In genomic region chr7:74490546-74490945, GRCh38 we compare ENCODE assay signal across 30 cellular contexts. TPM values are rescaled to one million over a fixed set of nuclear protein-coding genes. Genes with fewer than 3 reads are reported as not detected.
DNase-seq lines count a peak whose midpoint lies in the region; ATAC-seq and TF ChIP-seq lines count a peak whose summit lies in the region.
"Had no signal": no experiment of that assay in that cellular context is flagged by ENCODE, and none has a peak within 500 bp of the region (broad histone marks: within the 10 kb centered on the region; RNA-seq: fewer than 3 reads in every experiment).

No MANE protein-coding gene starts in this region.

- H3K27me3 ChIP-seq in right atrium auricular region, result no peaks in the 10 kb centered on the region
- H3K27me3 ChIP-seq in endodermal cell (ENCODE audit: control insufficient read depth, insufficient read depth, low read length, poor library complexity, severe bottlenecking), result no peaks in the 10 kb centered on the region
- H3K27me3 ChIP-seq in gastroesophageal sphincter, result no peaks in the 10 kb centered on the region
- no peaks in the 10 kb centered on the region for H3K27me3 ChIP-seq in breast epithelium
- H3K27me3 ChIP-seq: ascending aorta, left lung, pancreas, right lobe of liver, testis had no signal

- no peaks in the 10 kb centered on the region for H3K27me3 Mint-ChIP-seq in endodermal cell (ENCODE audit: insufficient read depth)
- H3K27me3 Mint-ChIP-seq in osteocyte (ENCODE audit: unreplicated experiment), result no peaks in the 10 kb centered on the region
- H3K27me3 Mint-ChIP-seq: B cell had no signal

- WGBS in endodermal cell (ENCODE audit: insufficient coverage in 1 of 2, insufficient read length in 1 of 2), 2 experiments, result 90 to 91% methylated on average over 4 to 10 of the region's 10 CpGs
- WGBS in gastroesophageal sphincter (ENCODE audit: low coverage in 1 of 2), 2 donors, result 70 to 77% methylated on average over 2 to 6 of the region's 10 CpGs

- no peak overlapping the region for H3K4me3 ChIP-seq in right atrium auricular region
- H3K4me3 ChIP-seq in endodermal cell (ENCODE audit: low read length), result no peak overlapping the region
- H3K4me3 ChIP-seq in gastroesophageal sphincter, result no peak overlapping the region
- no peak overlapping the region for H3K4me3 ChIP-seq in breast epithelium
- H3K4me3 ChIP-seq: ascending aorta, left lung, pancreas, right lobe of liver, testis had no signal

- intact Hi-C loops in left ventricle myocardium superior (cut with micrococcal nuclease) (no loop called here), breast epithelium (cut with DNase I; ENCODE audit: low total_unique reads) (no loop called here)

- TF ChIP-seq CTCF in right atrium auricular region (IDR thresholded peaks at IDR 0.05) (no peak), endodermal cell (conservative IDR thresholded peaks at IDR 0.05) (no peak), osteocyte (IDR thresholded peaks at IDR 0.05) (no peak), gastroesophageal sphincter (IDR thresholded peaks at IDR 0.05) (no peak), breast epithelium (IDR thresholded peaks at IDR 0.05) (no peak)

- H3K4me1 Mint-ChIP-seq in endodermal cell (peaks cover 4% of the 10 kb centered on the region), osteocyte (ENCODE audit: unreplicated experiment) (peaks cover 9% of the 10 kb centered on the region)
- H3K4me1 Mint-ChIP-seq: B cell, natural killer cell had no signal

- no peak overlapping the region for H3K9ac ChIP-seq in endodermal cell (ENCODE audit: extremely low read depth, low read length, poor library complexity, severe bottlenecking)

- no peak for TF ChIP-seq EP300 in gastroesophageal sphincter (IDR thresholded peaks at IDR 0.05)

- peak overlapping the region; percentile 33 to 46 for H3K27ac ChIP-seq in right atrium auricular region
- H3K27ac ChIP-seq in endodermal cell (ENCODE audit: low read depth, low read length), result peak overlapping the region; percentile 55
- H3K27ac ChIP-seq in gastroesophageal sphincter, result peak overlapping the region in 1 of 4 donors; percentile 19
- no peak overlapping the region for H3K27ac ChIP-seq in breast epithelium
- H3K27ac ChIP-seq: ascending aorta, left lung, pancreas, right lobe of liver, testis had no signal

- H3K9me3 Mint-ChIP-seq in endodermal cell (peaks cover 25% of the 10 kb centered on the region), osteocyte (ENCODE audit: unreplicated experiment) (peaks cover 8% of the 10 kb centered on the region)

- H3K27ac Mint-ChIP-seq in endodermal cell (peak overlapping the region; percentile 49), osteocyte (ENCODE audit: unreplicated experiment) (peak overlapping the region; percentile 12)
- H3K27ac Mint-ChIP-seq: activated naive CD4-positive, alpha-beta T cell treated with anti-CD3 and anti-CD28 coated beads, Interleukin-2, amount 50 U/mL, for 72 hours; B cell; CD8-positive, alpha-beta T cell; natural killer cell had no signal

- H3K4me1 ChIP-seq in right atrium auricular region, result peaks cover 0 to 7% of the 10 kb centered on the region in 2 donors
- no peaks in the 10 kb centered on the region for H3K4me1 ChIP-seq in endodermal cell (ENCODE audit: control insufficient read depth, insufficient read depth, low read length)
- H3K4me1 ChIP-seq in gastroesophageal sphincter, result peaks cover 0 to 9% (median 0%) of the 10 kb centered on the region in 3 donors
- no peaks in the 10 kb centered on the region for H3K4me1 ChIP-seq in breast epithelium
- H3K4me1 ChIP-seq: ascending aorta, left lung, pancreas, testis had no signal

- no peak overlapping the region for H3K4me3 Mint-ChIP-seq in endodermal cell
- no peak overlapping the region for H3K4me3 Mint-ChIP-seq in osteocyte (ENCODE audit: unreplicated experiment)
- H3K4me3 Mint-ChIP-seq: B cell; CD8-positive, alpha-beta T cell; natural killer cell had no signal

- no peaks in the 10 kb centered on the region for H3K36me3 ChIP-seq in right atrium auricular region
- peaks cover 15% of the 10 kb centered on the region for H3K36me3 ChIP-seq in endodermal cell (ENCODE audit: control insufficient read depth, insufficient read depth, low read length)
- no peaks in the 10 kb centered on the region for H3K36me3 ChIP-seq in gastroesophageal sphincter
- no peaks in the 10 kb centered on the region for H3K36me3 ChIP-seq in breast epithelium
- H3K36me3 ChIP-seq: ascending aorta, left lung, pancreas, right lobe of liver had no signal

- H3K36me3 Mint-ChIP-seq in endodermal cell (ENCODE audit: low read depth) (peaks cover 50% of the 10 kb centered on the region), osteocyte (ENCODE audit: unreplicated experiment) (peaks cover 15% of the 10 kb centered on the region)
- H3K36me3 Mint-ChIP-seq: CD8-positive, alpha-beta T cell; natural killer cell had no signal

- peaks cover 0 to 4% of the 10 kb centered on the region in 2 donors for H3K9me3 ChIP-seq in right atrium auricular region
- H3K9me3 ChIP-seq in endodermal cell (ENCODE audit: control insufficient read depth, low read length), result peaks cover 14% of the 10 kb centered on the region
- peaks cover 0 to 6% (median 0%) of the 10 kb centered on the region in 3 donors for H3K9me3 ChIP-seq in gastroesophageal sphincter
- H3K9me3 ChIP-seq in breast epithelium, result no peaks in the 10 kb centered on the region
- H3K9me3 ChIP-seq: ascending aorta, left lung, pancreas, right lobe of liver, testis had no signal

- no peak for TF ChIP-seq POLR2A in gastroesophageal sphincter (IDR thresholded peaks at IDR 0.05)
- TF ChIP-seq POLR2A in breast epithelium (IDR thresholded peaks at IDR 0.05), result no peak

- DNase-seq in right atrium auricular region (ENCODE audit: low spot score) (no peak), left ventricle myocardium superior (no peak), endodermal cell (no peak), osteocyte (ENCODE audit: extremely low spot score, unreplicated experiment) (no peak), breast epithelium (ENCODE audit: low spot score in 2 of 2) (no peak)
- DNase-seq: activated CD4-positive, alpha-beta T cell treated with anti-CD3 and anti-CD28 coated beads, Interleukin-2, amount 50 U/mL, for 48 hours; activated CD4-positive, CD25-positive, alpha-beta regulatory T cell; CD8-positive, alpha-beta T cell; central memory CD4-positive, alpha-beta T cell; dermis blood vessel endothelial cell; H7; left lung; natural killer cell; NCI-H1048; NCI-H187 treated with DMSO at 0.1 percent for 48 hours; NCI-H446 treated with DMSO at 0.1 percent for 48 hours; NCI-H82; pancreas; right lobe of liver; RPMI8226; stimulated activated CD4-positive, alpha-beta T cell treated with anti-CD3 and anti-CD28 coated beads, Interleukin-12 subunit alpha, Interleukin-12 subunit beta, amount 100 ng/mL, for 4 hours; stimulated activated naive CD4-positive, alpha-beta T cell; T-helper 1 cell; testis had no signal

- ATAC-seq in left ventricle myocardium superior, result no peak
- ATAC-seq in gastroesophageal sphincter, result no peak
- no peak for ATAC-seq in HG02588 (IDR thresholded peaks at IDR 0.05; ENCODE audit: unreplicated experiment)
- no peak for ATAC-seq in HG02870 (IDR thresholded peaks at IDR 0.05; ENCODE audit: unreplicated experiment)
- ATAC-seq: activated naive CD4-positive, alpha-beta T cell treated with anti-CD3 and anti-CD28 coated beads, Interleukin-2, amount 50 U/mL, for 72 hours; CD8-positive, alpha-beta T cell; left lung; natural killer cell; pancreas; right lobe of liver had no signal

RNA-seq across cellular contexts. Expression of gene GTF2IRD1, which starts 36.8 kb away (rescaled TPM):
- total RNA-seq in right atrium auricular region, result 10 to 100 TPM; 15.6 to 16.5 TPM
- total RNA-seq in left ventricle myocardium superior, result 19.5 TPM
- total RNA-seq in endodermal cell, result 10 to 100 TPM; 54.8 to 84.4 TPM
- 54.6 TPM for polyA plus RNA-seq in endodermal cell (2013, experiment 1 of 2)
- polyA plus RNA-seq in endodermal cell (2013, experiment 2 of 2), result 54.2 TPM
- total RNA-seq in osteocyte, result 44.7 and 48.7 TPM in 2 replicates
- total RNA-seq in gastroesophageal sphincter, result 10 to 100 TPM; 21.5 to 49.0 (median 28.2) TPM
- total RNA-seq in breast epithelium, result 10 to 100 TPM; 11.0 to 18.7 (median 12.5) TPM
- total RNA-seq: natural killer cell had no signal

Comparison
In these comparisons a context has a peak if more than half of its experiments do, and no peak if none do; other contexts are left out.
1. H3K27ac ChIP-seq: peak in right atrium auricular region (2 of 2) and endodermal cell (single experiment); none in breast epithelium (0 of 2).